17 cellular contexts compared by ENCODE assay signal in the genomic region with DNA sequence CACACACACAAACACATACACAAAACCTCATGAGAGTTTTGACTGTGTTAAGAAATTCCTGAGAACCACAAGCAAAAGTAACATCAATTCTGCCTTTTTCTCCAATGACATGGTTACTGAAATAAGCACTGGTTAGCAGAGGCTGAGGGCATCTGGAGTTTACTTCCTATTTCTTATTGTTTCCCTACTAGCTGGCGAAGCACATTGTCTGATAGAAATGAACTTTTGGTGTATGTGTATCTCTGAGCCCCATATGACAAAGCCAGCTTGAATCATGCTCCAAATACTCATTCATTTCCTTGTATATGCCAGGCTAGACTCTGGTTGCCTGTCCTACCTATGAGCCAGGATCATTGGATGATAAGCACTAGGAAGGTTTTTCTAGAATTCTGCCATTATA.
"Had no signal": no experiment of that assay in that cellular context is flagged by ENCODE, and none has a peak within 500 bp of the region (broad histone marks: within the 10 kb centered on the region; RNA-seq: fewer than 3 reads in every experiment).

No MANE protein-coding gene starts in this region.

- H3K4me2 ChIP-seq: smooth muscle cell had no signal

- H3K4me1 ChIP-seq: tibial artery, vagina had no signal

- H3K27me3 Mint-ChIP-seq: activated naive CD8-positive, alpha-beta T cell treated with anti-CD3 and anti-CD28 coated beads, Interleukin-2, amount 50 U/mL, for 24 hours; T-cell had no signal

- H3K9me3 Mint-ChIP-seq: activated naive CD8-positive, alpha-beta T cell treated with anti-CD3 and anti-CD28 coated beads, Interleukin-2, amount 50 U/mL, for 24 hours; endodermal cell had no signal

- H3K27me3 ChIP-seq: esophagus squamous epithelium, tibial artery, vagina had no signal

- H3K27ac ChIP-seq: esophagus squamous epithelium, tibial artery, vagina had no signal

- H3K4me3 ChIP-seq: esophagus squamous epithelium, smooth muscle cell, tibial artery, vagina had no signal

- H3K36me3 ChIP-seq: esophagus squamous epithelium, tibial artery, vagina had no signal

- H3K27ac Mint-ChIP-seq: activated naive CD8-positive, alpha-beta T cell treated with anti-CD3 and anti-CD28 coated beads, Interleukin-2, amount 50 U/mL, for 24 hours; brain; endodermal cell; T-cell had no signal

- DNase-seq: activated CD4-positive, alpha-beta T cell treated with anti-CD3 and anti-CD28 coated beads for 48 hours; activated CD8-positive, alpha-beta memory T cell treated with anti-CD3 and anti-CD28 coated beads for 24 hours; activated naive CD4-positive, alpha-beta T cell treated with Interleukin-2 at 50 U/mL for 16 hours; activated naive CD8-positive, alpha-beta T cell treated with anti-CD3 and anti-CD28 coated beads, Interleukin-2, amount 50 U/mL, for 24 hours; cerebellar nuclear complex; esophagus squamous epithelium; hippocampal formation; kidney glomerular epithelial cell; midbrain; posterior cingulate gyrus; right cardiac atrium; T-cell; tibial artery had no signal

- H3K4me1 Mint-ChIP-seq: activated naive CD8-positive, alpha-beta T cell treated with anti-CD3 and anti-CD28 coated beads, Interleukin-2, amount 50 U/mL, for 24 hours; T-cell had no signal

- H3K9me3 ChIP-seq: esophagus squamous epithelium, tibial artery, vagina had no signal

- H3K36me3 Mint-ChIP-seq: brain, T-cell had no signal

- H3K4me3 Mint-ChIP-seq: activated naive CD8-positive, alpha-beta T cell treated with anti-CD3 and anti-CD28 coated beads, Interleukin-2, amount 50 U/mL, for 24 hours; brain; endodermal cell; T-cell had no signal
